1 cellular context compared by ENCODE assay signal in the genomic region with DNA sequence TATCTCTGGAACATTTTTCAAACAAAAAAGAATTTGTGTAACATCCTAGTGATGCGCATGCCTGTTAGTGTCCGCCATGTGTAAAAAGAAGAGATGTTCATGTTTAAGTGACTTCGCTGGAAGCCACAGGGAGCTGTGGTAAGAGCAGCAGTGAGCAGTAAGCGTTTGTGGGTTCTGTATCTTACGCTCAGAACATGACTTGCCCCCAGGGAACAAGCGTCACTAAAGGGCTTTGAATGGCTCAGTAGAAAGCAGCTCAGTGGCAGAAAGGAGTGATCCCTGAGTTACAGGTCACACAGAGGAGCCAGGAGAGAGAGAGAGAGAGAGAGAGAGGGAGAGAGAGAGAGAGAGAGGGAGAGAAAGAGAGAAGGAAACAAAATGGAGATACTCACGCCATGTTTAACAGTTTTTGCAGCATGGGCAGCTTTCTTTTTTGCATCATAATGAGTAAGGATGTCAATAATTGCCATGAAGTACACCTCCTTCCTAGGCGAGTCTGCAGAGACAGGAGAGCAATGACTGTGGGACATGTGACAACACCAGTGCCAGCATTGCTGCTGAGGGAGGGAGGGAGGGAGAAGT.
TF ChIP-seq lines count a peak whose summit lies in the region.

No MANE protein-coding gene starts in this region.

TF ChIP-seq in K562, 482 proteins besides CTCF, POLR2A, EP300 and RAD21 (continued from another document):
- TF ChIP-seq, protein P1, sequence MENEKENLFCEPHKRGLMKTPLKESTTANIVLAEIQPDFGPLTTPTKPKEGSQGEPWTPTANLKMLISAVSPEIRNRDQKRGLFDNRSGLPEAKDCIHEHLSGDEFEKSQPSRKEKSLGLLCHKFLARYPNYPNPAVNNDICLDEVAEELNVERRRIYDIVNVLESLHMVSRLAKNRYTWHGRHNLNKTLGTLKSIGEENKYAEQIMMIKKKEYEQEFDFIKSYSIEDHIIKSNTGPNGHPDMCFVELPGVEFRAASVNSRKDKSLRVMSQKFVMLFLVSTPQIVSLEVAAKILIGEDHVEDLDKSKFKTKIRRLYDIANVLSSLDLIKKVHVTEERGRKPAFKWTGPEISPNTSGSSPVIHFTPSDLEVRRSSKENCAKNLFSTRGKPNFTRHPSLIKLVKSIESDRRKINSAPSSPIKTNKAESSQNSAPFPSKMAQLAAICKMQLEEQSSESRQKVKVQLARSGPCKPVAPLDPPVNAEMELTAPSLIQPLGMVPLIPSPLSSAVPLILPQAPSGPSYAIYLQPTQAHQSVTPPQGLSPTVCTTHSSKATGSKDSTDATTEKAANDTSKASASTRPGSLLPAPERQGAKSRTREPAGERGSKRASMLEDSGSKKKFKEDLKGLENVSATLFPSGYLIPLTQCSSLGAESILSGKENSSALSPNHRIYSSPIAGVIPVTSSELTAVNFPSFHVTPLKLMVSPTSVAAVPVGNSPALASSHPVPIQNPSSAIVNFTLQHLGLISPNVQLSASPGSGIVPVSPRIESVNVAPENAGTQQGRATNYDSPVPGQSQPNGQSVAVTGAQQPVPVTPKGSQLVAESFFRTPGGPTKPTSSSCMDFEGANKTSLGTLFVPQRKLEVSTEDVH (IDR thresholded peaks at IDR 0.05; ENCODE audit: low read depth, partially characterized antibody), result no peak
- 0 out of 2 replicates have a peak, but pooled peaks have one; percentile 57 for TF ChIP-seq PTRF (tag; IDR thresholded peaks at IDR 0.05)
- no peak for TF ChIP-seq CCNT2 (IDR thresholded peaks at IDR 0.05; ENCODE audit: borderline replicate concordance, extremely low read depth, insufficient read length, low read depth, low read length)
- 0 out of 2 replicates have a peak, but pooled peaks have one; percentile 35 for TF ChIP-seq PTTG1 (tag; IDR thresholded peaks at IDR 0.05; ENCODE audit: low read depth)
- no peak for TF ChIP-seq MCM7 (IDR thresholded peaks at IDR 0.05)
- TF ChIP-seq, protein P2, sequence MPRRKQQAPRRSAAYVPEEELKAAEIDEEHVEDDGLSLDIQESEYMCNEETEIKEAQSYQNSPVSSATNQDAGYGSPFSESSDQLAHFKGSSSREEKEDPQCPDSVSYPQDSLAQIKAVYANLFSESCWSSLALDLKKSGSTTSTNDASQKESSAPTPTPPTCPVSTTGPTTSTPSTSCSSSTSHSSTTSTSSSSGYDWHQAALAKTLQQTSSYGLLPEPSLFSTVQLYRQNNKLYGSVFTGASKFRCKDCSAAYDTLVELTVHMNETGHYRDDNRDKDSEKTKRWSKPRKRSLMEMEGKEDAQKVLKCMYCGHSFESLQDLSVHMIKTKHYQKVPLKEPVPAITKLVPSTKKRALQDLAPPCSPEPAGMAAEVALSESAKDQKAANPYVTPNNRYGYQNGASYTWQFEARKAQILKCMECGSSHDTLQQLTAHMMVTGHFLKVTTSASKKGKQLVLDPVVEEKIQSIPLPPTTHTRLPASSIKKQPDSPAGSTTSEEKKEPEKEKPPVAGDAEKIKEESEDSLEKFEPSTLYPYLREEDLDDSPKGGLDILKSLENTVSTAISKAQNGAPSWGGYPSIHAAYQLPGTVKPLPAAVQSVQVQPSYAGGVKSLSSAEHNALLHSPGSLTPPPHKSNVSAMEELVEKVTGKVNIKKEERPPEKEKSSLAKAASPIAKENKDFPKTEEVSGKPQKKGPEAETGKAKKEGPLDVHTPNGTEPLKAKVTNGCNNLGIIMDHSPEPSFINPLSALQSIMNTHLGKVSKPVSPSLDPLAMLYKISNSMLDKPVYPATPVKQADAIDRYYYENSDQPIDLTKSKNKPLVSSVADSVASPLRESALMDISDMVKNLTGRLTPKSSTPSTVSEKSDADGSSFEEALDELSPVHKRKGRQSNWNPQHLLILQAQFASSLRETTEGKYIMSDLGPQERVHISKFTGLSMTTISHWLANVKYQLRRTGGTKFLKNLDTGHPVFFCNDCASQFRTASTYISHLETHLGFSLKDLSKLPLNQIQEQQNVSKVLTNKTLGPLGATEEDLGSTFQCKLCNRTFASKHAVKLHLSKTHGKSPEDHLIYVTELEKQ (CRISPR knock-in tag; IDR thresholded peaks at IDR 0.05), result no peak
- peak; percentile 45; the same call in 1 of the 2 replicates for TF ChIP-seq MEF2D (tag; conservative IDR thresholded peaks at IDR 0.05; ENCODE audit: low read depth)
- no peak for TF ChIP-seq ZFP30 (CRISPR knock-in tag; IDR thresholded peaks at IDR 0.05; ENCODE audit: borderline replicate concordance)
- no peak for TF ChIP-seq SP1 (CRISPR knock-in tag; IDR thresholded peaks at IDR 0.05)
- TF ChIP-seq, protein P3, sequence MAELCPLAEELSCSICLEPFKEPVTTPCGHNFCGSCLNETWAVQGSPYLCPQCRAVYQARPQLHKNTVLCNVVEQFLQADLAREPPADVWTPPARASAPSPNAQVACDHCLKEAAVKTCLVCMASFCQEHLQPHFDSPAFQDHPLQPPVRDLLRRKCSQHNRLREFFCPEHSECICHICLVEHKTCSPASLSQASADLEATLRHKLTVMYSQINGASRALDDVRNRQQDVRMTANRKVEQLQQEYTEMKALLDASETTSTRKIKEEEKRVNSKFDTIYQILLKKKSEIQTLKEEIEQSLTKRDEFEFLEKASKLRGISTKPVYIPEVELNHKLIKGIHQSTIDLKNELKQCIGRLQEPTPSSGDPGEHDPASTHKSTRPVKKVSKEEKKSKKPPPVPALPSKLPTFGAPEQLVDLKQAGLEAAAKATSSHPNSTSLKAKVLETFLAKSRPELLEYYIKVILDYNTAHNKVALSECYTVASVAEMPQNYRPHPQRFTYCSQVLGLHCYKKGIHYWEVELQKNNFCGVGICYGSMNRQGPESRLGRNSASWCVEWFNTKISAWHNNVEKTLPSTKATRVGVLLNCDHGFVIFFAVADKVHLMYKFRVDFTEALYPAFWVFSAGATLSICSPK (IDR thresholded peaks at IDR 0.05; ENCODE audit: borderline replicate concordance), result no peak
- TF ChIP-seq RHOXF2B (CRISPR knock-in tag; conservative IDR thresholded peaks at IDR 0.05), result no peak
- no peak for TF ChIP-seq POLR3G (IDR thresholded peaks at IDR 0.05; ENCODE audit: extremely low read depth, insufficient read length, insufficient replicate concordance)
- no peak for TF ChIP-seq PHF8 (IDR thresholded peaks at IDR 0.05; ENCODE audit: borderline replicate concordance, low read length)
- no peak for TF ChIP-seq MAFK (IDR thresholded peaks at IDR 0.05; ENCODE audit: low read length)
- TF ChIP-seq NFATC3 (IDR thresholded peaks at IDR 0.05), result no peak
- TF ChIP-seq RBM17 (IDR thresholded peaks at IDR 0.05; ENCODE audit: borderline replicate concordance, low read depth, low read length), result no peak
TF ChIP-seq in K562: peak in this region for 5.
